Comparison of ENCODE assay signal across 1 cellular context in the genomic region with DNA sequence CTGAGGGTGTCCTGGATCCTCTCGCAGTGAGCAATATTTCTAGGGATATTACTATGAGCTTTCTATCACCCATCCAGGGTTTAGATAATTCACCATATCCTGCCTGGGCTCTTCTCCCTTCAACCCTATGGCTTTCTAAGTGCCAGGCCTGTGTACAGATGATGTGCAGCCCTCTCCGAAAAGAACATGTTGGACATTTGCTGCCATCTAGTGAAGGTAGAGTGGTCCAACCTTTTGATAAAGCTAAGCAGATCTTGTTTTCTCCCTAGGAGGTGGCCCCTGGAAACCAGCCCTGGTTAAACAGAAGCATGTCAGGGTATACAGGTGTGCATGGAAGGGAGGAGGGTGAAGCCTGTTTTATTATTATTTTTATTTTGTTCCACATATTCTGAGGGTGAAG.
TF ChIP-seq lines count a peak whose summit lies in the region.

No MANE protein-coding gene starts in this region.

TF ChIP-seq in K562, 482 proteins besides CTCF, POLR2A, EP300 and RAD21 (continued from another document):
- TF ChIP-seq, protein P1, sequence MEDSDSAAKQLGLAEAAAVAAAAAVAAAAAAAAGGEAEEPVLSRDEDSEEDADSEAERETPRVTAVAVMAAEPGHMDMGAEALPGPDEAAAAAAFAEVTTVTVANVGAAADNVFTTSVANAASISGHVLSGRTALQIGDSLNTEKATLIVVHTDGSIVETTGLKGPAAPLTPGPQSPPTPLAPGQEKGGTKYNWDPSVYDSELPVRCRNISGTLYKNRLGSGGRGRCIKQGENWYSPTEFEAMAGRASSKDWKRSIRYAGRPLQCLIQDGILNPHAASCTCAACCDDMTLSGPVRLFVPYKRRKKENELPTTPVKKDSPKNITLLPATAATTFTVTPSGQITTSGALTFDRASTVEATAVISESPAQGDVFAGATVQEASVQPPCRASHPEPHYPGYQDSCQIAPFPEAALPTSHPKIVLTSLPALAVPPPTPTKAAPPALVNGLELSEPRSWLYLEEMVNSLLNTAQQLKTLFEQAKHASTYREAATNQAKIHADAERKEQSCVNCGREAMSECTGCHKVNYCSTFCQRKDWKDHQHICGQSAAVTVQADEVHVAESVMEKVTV (CRISPR knock-in tag; IDR thresholded peaks at IDR 0.05): peak; percentile 78
- TF ChIP-seq STAG1 (CRISPR knock-in tag; IDR thresholded peaks at IDR 0.05; ENCODE audit: borderline replicate concordance) (peak; percentile 37; the same call in 1 of the 2 replicates), EP400 (IDR thresholded peaks at IDR 0.05) (no peak), HOXB6 (CRISPR knock-in tag; IDR thresholded peaks at IDR 0.05; ENCODE audit: borderline replicate concordance) (no peak), BRD4 (IDR thresholded peaks at IDR 0.05) (no peak), NFATC3 (IDR thresholded peaks at IDR 0.05) (no peak), MIER1 (IDR thresholded peaks at IDR 0.05; ENCODE audit: low read depth) (no peak)
- TF ChIP-seq, protein P2, sequence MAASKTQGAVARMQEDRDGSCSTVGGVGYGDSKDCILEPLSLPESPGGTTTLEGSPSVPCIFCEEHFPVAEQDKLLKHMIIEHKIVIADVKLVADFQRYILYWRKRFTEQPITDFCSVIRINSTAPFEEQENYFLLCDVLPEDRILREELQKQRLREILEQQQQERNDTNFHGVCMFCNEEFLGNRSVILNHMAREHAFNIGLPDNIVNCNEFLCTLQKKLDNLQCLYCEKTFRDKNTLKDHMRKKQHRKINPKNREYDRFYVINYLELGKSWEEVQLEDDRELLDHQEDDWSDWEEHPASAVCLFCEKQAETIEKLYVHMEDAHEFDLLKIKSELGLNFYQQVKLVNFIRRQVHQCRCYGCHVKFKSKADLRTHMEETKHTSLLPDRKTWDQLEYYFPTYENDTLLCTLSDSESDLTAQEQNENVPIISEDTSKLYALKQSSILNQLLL (CRISPR knock-in tag; IDR thresholded peaks at IDR 0.05; ENCODE audit: borderline replicate concordance): no peak
- TF ChIP-seq, protein P3, sequence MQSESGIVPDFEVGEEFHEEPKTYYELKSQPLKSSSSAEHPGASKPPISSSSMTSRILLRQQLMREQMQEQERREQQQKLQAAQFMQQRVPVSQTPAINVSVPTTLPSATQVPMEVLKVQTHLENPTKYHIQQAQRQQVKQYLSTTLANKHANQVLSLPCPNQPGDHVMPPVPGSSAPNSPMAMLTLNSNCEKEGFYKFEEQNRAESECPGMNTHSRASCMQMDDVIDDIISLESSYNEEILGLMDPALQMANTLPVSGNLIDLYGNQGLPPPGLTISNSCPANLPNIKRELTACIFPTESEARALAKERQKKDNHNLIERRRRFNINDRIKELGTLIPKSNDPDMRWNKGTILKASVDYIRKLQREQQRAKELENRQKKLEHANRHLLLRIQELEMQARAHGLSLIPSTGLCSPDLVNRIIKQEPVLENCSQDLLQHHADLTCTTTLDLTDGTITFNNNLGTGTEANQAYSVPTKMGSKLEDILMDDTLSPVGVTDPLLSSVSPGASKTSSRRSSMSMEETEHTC (IDR thresholded peaks at IDR 0.05): no peak
